In the genomic region with DNA sequence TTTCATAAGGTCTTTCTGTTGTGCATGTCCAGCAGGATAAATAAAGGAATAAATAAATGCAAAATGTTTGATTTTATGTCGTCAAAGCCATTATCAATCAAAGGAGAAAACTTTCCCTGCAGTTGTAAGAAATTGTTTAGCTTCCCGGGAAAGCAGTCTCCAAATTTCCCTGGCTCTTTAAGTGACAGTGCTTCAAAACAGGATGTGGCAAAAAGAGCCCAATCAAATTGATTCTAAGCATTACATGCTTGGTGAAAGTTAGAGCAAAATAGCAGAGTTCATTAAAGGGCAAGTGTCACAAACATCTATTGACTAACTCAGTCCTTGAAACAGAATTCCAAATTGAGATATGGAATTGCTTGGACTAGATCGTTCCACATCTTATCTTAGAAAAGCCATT, we compare ENCODE assay signal across 31 cellular contexts.
DNase-seq lines count a peak whose midpoint lies in the region; ATAC-seq, FAIRE-seq and TF ChIP-seq lines count a peak whose summit lies in the region.
"Had no signal": no experiment of that assay in that cellular context is flagged by ENCODE, and none has a peak within 500 bp of the region (broad histone marks: within the 10 kb centered on the region; RNA-seq: fewer than 3 reads in every experiment).

No MANE protein-coding gene starts in this region.

- no CpG with 5 or more reads among the region's 3 CpGs for WGBS in neuronal stem cell (ENCODE audit: extremely low coverage in 2 of 2, insufficient read length in 2 of 2, insufficient replicate concordance in 1 of 2), 2 donors

- peak overlapping the region; percentile 8 for H2AFZ ChIP-seq in neuronal stem cell (ENCODE audit: low read length)

- no peak overlapping the region for H3K27ac Mint-ChIP-seq in naive thymus-derived CD8-positive, alpha-beta T cell
- H3K27ac Mint-ChIP-seq: CD4-positive, alpha-beta T cell; effector memory CD8-positive, alpha-beta T cell; memory B cell; naive B cell; stimulated activated naive CD8-positive, alpha-beta T cell treated with anti-CD3 and anti-CD28 coated beads, Interleukin-15, Interleukin-2, amounts not matched to agents 100 ng/mL and 50 ng/mL, for 24 hours; T-helper 2 cell treated with Interferon-gamma antibody and Interleukin-4, amounts not matched to agents 5 μg/mL and 100 μg/mL, for 36 hours had no signal

- H3K18ac ChIP-seq in neuronal stem cell (ENCODE audit: low read length), result no peak overlapping the region

- H3K36me3 ChIP-seq in neuronal stem cell (replicated peaks in 1 of 2; ENCODE audit: control insufficient read depth in 2 of 2, insufficient read depth in 2 of 2, low read length in 2 of 2) (no peaks in the 10 kb centered on the region), tibial artery (no peaks in the 10 kb centered on the region)
- H3K36me3 ChIP-seq: gastroesophageal sphincter, WERI-Rb-1 had no signal

- no peaks in the 10 kb centered on the region for H3K4me1 Mint-ChIP-seq in naive thymus-derived CD8-positive, alpha-beta T cell
- H3K4me1 Mint-ChIP-seq: memory B cell, naive B cell had no signal

- no peak for TF ChIP-seq CTCF in astrocyte of the spinal cord (IDR thresholded peaks at IDR 0.05; ENCODE audit: low read depth, low read length)
- no peak for TF ChIP-seq CTCF in GM20000 (IDR thresholded peaks at IDR 0.05; ENCODE audit: extremely low read depth, missing control alignments)
- no peak for TF ChIP-seq CTCF in tibial artery (IDR thresholded peaks at IDR 0.05)

- H3K4me1 ChIP-seq in neuronal stem cell (ENCODE audit: control insufficient read depth in 2 of 2, insufficient read depth in 1 of 2, low read depth in 1 of 2, low read length in 2 of 2), result peaks cover 0 to 17% of the 10 kb centered on the region in 2 donors
- no peaks in the 10 kb centered on the region for H3K4me1 ChIP-seq in tibial artery
- H3K4me1 ChIP-seq: gastroesophageal sphincter had no signal

- in situ Hi-C loops in astrocyte of the spinal cord (cut with HindIII; ENCODE audit: low sequenced_read_pairs), result no loop called here

- H3K27me3 ChIP-seq in neuronal stem cell (ENCODE audit: control insufficient read depth in 3 of 3, insufficient read depth in 3 of 3, low read depth in 1 of 3, low read length in 3 of 3) (no peaks in the 10 kb centered on the region), tibial artery (no peaks in the 10 kb centered on the region)
- H3K27me3 ChIP-seq: gastroesophageal sphincter had no signal

- H3K9me3 ChIP-seq in neuronal stem cell (replicated peaks in 1 of 2; ENCODE audit: control insufficient read depth in 2 of 2, insufficient read depth in 1 of 2, low read depth in 1 of 2, low read length in 2 of 2) (no peaks in the 10 kb centered on the region), tibial artery (no peaks in the 10 kb centered on the region)
- H3K9me3 ChIP-seq: gastroesophageal sphincter had no signal

- H2BK12ac ChIP-seq in neuronal stem cell (ENCODE audit: low read length), result no peak overlapping the region

- intact Hi-C loops in tibial artery (cut with DNase I; ENCODE audit: low total_unique reads), result no loop called here

- no peak overlapping the region for H2BK15ac ChIP-seq in neuronal stem cell (ENCODE audit: low read length)

- no peak overlapping the region for H2BK5ac ChIP-seq in neuronal stem cell (ENCODE audit: low read length)

- no peak overlapping the region for H4K91ac ChIP-seq in neuronal stem cell (ENCODE audit: low read depth, low read length, poor library complexity)

- H3K4me3 ChIP-seq in astrocyte of the spinal cord (ENCODE audit: low read depth, low read length) (no peak overlapping the region), neuronal stem cell (ENCODE audit: low read length in 2 of 2) (no peak overlapping the region), tibial artery (no peak overlapping the region)
- H3K4me3 ChIP-seq: coronary artery, gastroesophageal sphincter had no signal

- H4K8ac ChIP-seq in neuronal stem cell (ENCODE audit: low read depth, low read length), result no peak overlapping the region

- no peak for ATAC-seq in naive thymus-derived CD8-positive, alpha-beta T cell
- ATAC-seq: effector memory CD8-positive, alpha-beta T cell; esophagus mucosa; gastroesophageal sphincter; Panc1 had no signal

- H2AK5ac ChIP-seq in neuronal stem cell (ENCODE audit: low read depth, low read length), result no peak overlapping the region

- no peaks in the 10 kb centered on the region for H3K79me1 ChIP-seq in neuronal stem cell (ENCODE audit: low read depth, low read length)

- H3K4me2 ChIP-seq in neuronal stem cell (ENCODE audit: insufficient read depth, low read length, poor library complexity, severe bottlenecking), result no peak overlapping the region

- H3K36me3 Mint-ChIP-seq in naive thymus-derived CD8-positive, alpha-beta T cell, result no peaks in the 10 kb centered on the region
- H3K36me3 Mint-ChIP-seq: memory B cell, naive B cell had no signal

- H3K4ac ChIP-seq in neuronal stem cell (ENCODE audit: low read length), result no peak overlapping the region

- FAIRE-seq in HTR-8/SVneo (lab: Jason Lieb, UNC), result no peak
- FAIRE-seq: GM12892 had no signal

- H3K9me3 Mint-ChIP-seq in naive thymus-derived CD8-positive, alpha-beta T cell, result peaks cover 0 to 10% (median 0%) of the 10 kb centered on the region in 9 donors
- H3K9me3 Mint-ChIP-seq: CD4-positive, alpha-beta T cell; effector memory CD8-positive, alpha-beta T cell; naive B cell; T-helper 2 cell treated with Interferon-gamma antibody and Interleukin-4, amounts not matched to agents 5 μg/mL and 100 μg/mL, for 36 hours had no signal

- no peak overlapping the region for H3K9ac ChIP-seq in neuronal stem cell (ENCODE audit: low read depth, low read length, poor library complexity)

- H3K4me3 Mint-ChIP-seq in naive thymus-derived CD8-positive, alpha-beta T cell, result no peak overlapping the region
- H3K4me3 Mint-ChIP-seq: CD4-positive, alpha-beta T cell; effector memory CD8-positive, alpha-beta T cell; memory B cell; naive B cell; stimulated activated naive CD8-positive, alpha-beta T cell treated with anti-CD3 and anti-CD28 coated beads, Interleukin-15, Interleukin-2, amounts not matched to agents 100 ng/mL and 50 ng/mL, for 24 hours; T-helper 2 cell treated with Interferon-gamma antibody and Interleukin-4, amounts not matched to agents 5 μg/mL and 100 μg/mL, for 36 hours had no signal

- POLR2A ChIA-PET in naive thymus-derived CD8-positive, alpha-beta T cell (lab: Charles Lee), result no interaction called here

- no peak overlapping the region for H3K14ac ChIP-seq in neuronal stem cell (ENCODE audit: low read length)

- no peaks in the 10 kb centered on the region for H3K27me3 Mint-ChIP-seq in naive thymus-derived CD8-positive, alpha-beta T cell
- H3K27me3 Mint-ChIP-seq: CD4-positive, alpha-beta T cell; effector memory CD8-positive, alpha-beta T cell; memory B cell; naive B cell; stimulated activated naive CD8-positive, alpha-beta T cell treated with anti-CD3 and anti-CD28 coated beads, Interleukin-15, Interleukin-2, amounts not matched to agents 100 ng/mL and 50 ng/mL, for 24 hours had no signal

- H2BK120ac ChIP-seq in neuronal stem cell (ENCODE audit: low read depth, low read length), result no peak overlapping the region

- DNase-seq in EL, result peak; percentile 18
- peak; percentile 6 for DNase-seq in HTR-8/SVneo (ENCODE audit: insufficient read length, low spot score)
- DNase-seq in astrocyte of the spinal cord (ENCODE audit: low read depth, low spot score), result peak; percentile 1
- no peak for DNase-seq in neuronal stem cell (ENCODE audit: low spot score)
- DNase-seq in epidermal melanocyte (ENCODE audit: insufficient read length, low spot score), result no peak
- no peak for DNase-seq in GM20000 (ENCODE audit: low spot score)
- no peak for DNase-seq in tibial artery
- no peak for DNase-seq in naive thymus-derived CD8-positive, alpha-beta T cell
- DNase-seq: activated naive CD4-positive, alpha-beta T cell treated with anti-CD3 and anti-CD28 coated beads, Interleukin-2, amount 50 U/mL, for 16 hours; AML-193; amygdala; CD4-positive, alpha-beta T cell; effector memory CD8-positive, alpha-beta T cell; hippocampal formation; KBM-7; naive B cell; NCI-H146; NCI-H2171; NCI-H510A treated with DMSO at 0.1 percent for 48 hours; NK-92 treated with Interleukin-12 subunit alpha and Interleukin-12 subunit beta, amount 100 ng/mL, for 24 hours; occipital lobe; SHP77; WERI-Rb-1 had no signal

- H3K27ac ChIP-seq in neuronal stem cell (replicated peaks; ENCODE audit: low read length) (no peak overlapping the region), tibial artery (no peak overlapping the region)
- H3K27ac ChIP-seq: coronary artery, gastroesophageal sphincter, WERI-Rb-1 had no signal

- H3K23ac ChIP-seq in neuronal stem cell (ENCODE audit: low read depth, low read length, poor library complexity), result no peak overlapping the region

Comparison
In these comparisons a context has a peak if more than half of its experiments do, and no peak if none do; other contexts are left out.
1. DNase-seq: peak in EL (single experiment), HTR-8/SVneo (single experiment) and astrocyte of the spinal cord (single experiment); none in neuronal stem cell (single experiment), epidermal melanocyte (single experiment), GM20000 (single experiment), tibial artery (0 of 2) and naive thymus-derived CD8-positive, alpha-beta T cell (0 of 10).